Comparison of ENCODE assay signal across 8 cellular contexts in genomic region chr6:149723771-149724417, GRCh38. TPM values are rescaled to one million over a fixed set of nuclear protein-coding genes. Genes with fewer than 3 reads are reported as not detected.
DNase-seq lines count a peak whose midpoint lies in the region; ATAC-seq and TF ChIP-seq lines count a peak whose summit lies in the region.

No MANE protein-coding gene starts in this region.

- DNase-seq in AG20443 (ENCODE audit: low spot score) (peak; percentile 82), NCI-H1417 treated with DMSO at 0.1 percent for 48 hours (lab: John Stamatoyannopoulos, UW) (peak; percentile 8), T1000 (lab: John Stamatoyannopoulos, UW) (peak; percentile 4), choroid plexus epithelial cell (ENCODE audit: low read depth) (peak; percentile 91), substantia nigra (lab: John Stamatoyannopoulos, UW) (peak in 34 of 49 donors; percentile 1 to 69 (median 22))

- no peaks in the 10 kb centered on the region for H3K27me3 ChIP-seq in liver (ENCODE audit: control insufficient read depth in 4 of 4, insufficient read depth in 4 of 4, low read length in 3 of 4)

- 62% methylated on average over 10 of the region's 10 CpGs for WGBS in liver

- TF ChIP-seq RAD21 in liver (IDR thresholded peaks at IDR 0.05), result peak; percentile 87 to 89

- H3K9ac ChIP-seq in liver (ENCODE audit: low read depth in 1 of 2, low read length in 2 of 2), result no peak overlapping the region

- no peaks in the 10 kb centered on the region for H3K4me1 ChIP-seq in liver (ENCODE audit: control insufficient read depth in 4 of 4, insufficient read depth in 4 of 4, low read length in 3 of 4)

- ATAC-seq in GM18517 (IDR thresholded peaks at IDR 0.05; ENCODE audit: unreplicated experiment) (peak; percentile 49), GM18498 (IDR thresholded peaks at IDR 0.05; ENCODE audit: unreplicated experiment) (no peak)

- H3K27ac ChIP-seq in liver (ENCODE audit: low read depth in 1 of 2, low read length in 2 of 2), result no peak overlapping the region
- H3K27ac ChIP-seq in substantia nigra (ENCODE audit: low read depth, low read length, poor library complexity, severe bottlenecking), result no peak overlapping the region

- H3K4me3 ChIP-seq in choroid plexus epithelial cell (ENCODE audit: low read depth, low read length) (no peak overlapping the region), liver (ENCODE audit: low read depth in 1 of 3, low read length in 3 of 3) (no peak overlapping the region)

- no peaks in the 10 kb centered on the region for H3K9me3 ChIP-seq in liver (ENCODE audit: control insufficient read depth in 4 of 4, low read length in 3 of 4)

- peak; percentile 96 for TF ChIP-seq CTCF in choroid plexus epithelial cell (conservative IDR thresholded peaks at IDR 0.05; ENCODE audit: low read depth, low read length)
- peak; percentile 66 for TF ChIP-seq CTCF in liver (IDR thresholded peaks at IDR 0.05; ENCODE audit: low read depth, low read length, missing input control)

- peaks cover 2 to 14% (median 13%) of the 10 kb centered on the region in 4 donors for H3K36me3 ChIP-seq in liver (ENCODE audit: control insufficient read depth in 4 of 4, insufficient read depth in 3 of 4, low read depth in 1 of 4, low read length in 3 of 4)

TF ChIP-seq in liver, 16 proteins besides CTCF, POLR2A, EP300 and RAD21:
- TF ChIP-seq EGR1 (IDR thresholded peaks at IDR 0.05; ENCODE audit: low read depth in 2 of 2), result no peak
- TF ChIP-seq JUND (IDR thresholded peaks at IDR 0.05), result peak; percentile 50 to 66
- peak in 1 of 2 donors; percentile 21 for TF ChIP-seq HNF4A (conservative IDR thresholded peaks at IDR 0.05)

RNA-seq across cellular contexts. Expression of gene LATS1, which starts 6.0 kb away (rescaled TPM):
- 1 to 10 TPM; 8.3 to 9.2 TPM for total RNA-seq in liver
- polyA plus RNA-seq in liver, result 1 to 10 TPM; 2.7 to 2.8 TPM

RNA-seq across cellular contexts. Expression of gene NUP43, which starts 22.4 kb away (rescaled TPM):
- 10 to 100 TPM; 16.2 to 18.5 TPM for total RNA-seq in liver
- polyA plus RNA-seq in liver, result 1 to 10 TPM; 3.2 to 4.6 TPM

RNA-seq across cellular contexts. Expression of gene PCMT1, which starts 25.6 kb away (rescaled TPM):
- 10 to 100 TPM; 72.7 to 77.2 TPM for total RNA-seq in liver
- polyA plus RNA-seq in liver, result 10 to 100 TPM; 56.8 to 78.8 TPM

Comparison
In these comparisons a context has a peak if more than half of its experiments do, and no peak if none do; other contexts are left out.
1. DNase-seq: peak in every context shown above with its lines; median percentile 91 in choroid plexus epithelial cell; 82 in AG20443; 22 in substantia nigra; 8 in NCI-H1417 treated with DMSO at 0.1 percent for 48 hours; 4 in T1000.